Comparison of ENCODE assay signal across 1 cellular context in the genomic region with DNA sequence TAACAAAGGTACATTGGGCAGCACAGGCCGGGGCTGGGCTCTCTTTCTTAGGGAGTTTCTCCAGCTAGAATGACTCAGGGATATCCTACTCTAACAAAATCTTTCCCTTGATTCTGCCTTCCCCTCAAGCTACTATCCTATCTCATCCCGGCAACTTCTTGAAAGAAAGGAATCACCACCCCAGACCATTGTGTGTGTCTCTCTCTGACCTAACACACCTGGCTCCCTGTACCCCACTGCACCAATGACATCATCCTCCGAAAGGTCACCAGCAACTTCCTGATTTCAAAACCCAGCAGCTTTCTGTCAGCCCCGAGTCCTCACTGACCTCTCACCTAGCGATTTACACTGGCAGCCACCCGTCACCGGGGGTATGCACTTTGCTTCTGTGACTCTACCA.
TF ChIP-seq lines count a peak whose summit lies in the region.

No MANE protein-coding gene starts in this region.

TF ChIP-seq in HepG2, 621 proteins besides CTCF, POLR2A, EP300 and RAD21 (continued from another document and continues in another):
- TF ChIP-seq, protein P1, sequence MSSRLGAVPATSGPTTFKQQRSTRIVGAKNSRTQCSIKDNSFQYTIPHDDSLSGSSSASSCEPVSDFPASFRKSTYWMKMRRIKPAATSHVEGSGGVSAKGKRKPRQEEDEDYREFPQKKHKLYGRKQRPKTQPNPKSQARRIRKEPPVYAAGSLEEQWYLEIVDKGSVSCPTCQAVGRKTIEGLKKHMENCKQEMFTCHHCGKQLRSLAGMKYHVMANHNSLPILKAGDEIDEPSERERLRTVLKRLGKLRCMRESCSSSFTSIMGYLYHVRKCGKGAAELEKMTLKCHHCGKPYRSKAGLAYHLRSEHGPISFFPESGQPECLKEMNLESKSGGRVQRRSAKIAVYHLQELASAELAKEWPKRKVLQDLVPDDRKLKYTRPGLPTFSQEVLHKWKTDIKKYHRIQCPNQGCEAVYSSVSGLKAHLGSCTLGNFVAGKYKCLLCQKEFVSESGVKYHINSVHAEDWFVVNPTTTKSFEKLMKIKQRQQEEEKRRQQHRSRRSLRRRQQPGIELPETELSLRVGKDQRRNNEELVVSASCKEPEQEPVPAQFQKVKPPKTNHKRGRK (CRISPR knock-in tag; IDR thresholded peaks at IDR 0.05) = no peak
- TF ChIP-seq, protein P2, sequence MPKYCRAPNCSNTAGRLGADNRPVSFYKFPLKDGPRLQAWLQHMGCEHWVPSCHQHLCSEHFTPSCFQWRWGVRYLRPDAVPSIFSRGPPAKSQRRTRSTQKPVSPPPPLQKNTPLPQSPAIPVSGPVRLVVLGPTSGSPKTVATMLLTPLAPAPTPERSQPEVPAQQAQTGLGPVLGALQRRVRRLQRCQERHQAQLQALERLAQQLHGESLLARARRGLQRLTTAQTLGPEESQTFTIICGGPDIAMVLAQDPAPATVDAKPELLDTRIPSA (CRISPR knock-in tag; IDR thresholded peaks at IDR 0.05; ENCODE audit: borderline replicate concordance) = no peak
- TF ChIP-seq ZNF317 (CRISPR knock-in tag; IDR thresholded peaks at IDR 0.05) (no peak), NFKBIZ (CRISPR knock-in tag; IDR thresholded peaks at IDR 0.05) (no peak), ZNF205 (CRISPR knock-in tag; IDR thresholded peaks at IDR 0.05) (no peak), ZNF180 (CRISPR knock-in tag; IDR thresholded peaks at IDR 0.05; ENCODE audit: borderline replicate concordance, low read depth) (no peak), ZBTB3 (CRISPR knock-in tag; IDR thresholded peaks at IDR 0.05; ENCODE audit: borderline replicate concordance, low read depth) (no peak), ATAD3A (CRISPR knock-in tag; IDR thresholded peaks at IDR 0.05) (no peak), ZBTB20 (CRISPR knock-in tag; IDR thresholded peaks at IDR 0.05; ENCODE audit: borderline replicate concordance, low read depth) (0 out of 2 replicates have a peak, but pooled peaks have one; percentile 34), MTA1 (CRISPR knock-in tag; IDR thresholded peaks at IDR 0.05; ENCODE audit: borderline replicate concordance) (no peak), ZNF552 (CRISPR knock-in tag; IDR thresholded peaks at IDR 0.05; ENCODE audit: borderline replicate concordance) (no peak), ZNF20 (CRISPR knock-in tag; IDR thresholded peaks at IDR 0.05) (no peak), MTA3 (CRISPR knock-in tag; IDR thresholded peaks at IDR 0.05) (no peak), ZNF501 (CRISPR knock-in tag; IDR thresholded peaks at IDR 0.05) (peak; percentile 56; the same call in 1 of the 2 replicates), HNRNPH1 (optimal IDR thresholded peaks at IDR 0.05; ENCODE audit: low read depth, low read length) (no peak), KDM1A (CRISPR knock-in tag; IDR thresholded peaks at IDR 0.05) (no peak), PHF8 (CRISPR knock-in tag; IDR thresholded peaks at IDR 0.05) (no peak), TGIF2 (CRISPR knock-in tag; IDR thresholded peaks at IDR 0.05) (no peak), ZNF614 (CRISPR knock-in tag; IDR thresholded peaks at IDR 0.05; ENCODE audit: borderline replicate concordance) (0 out of 2 replicates have a peak, but pooled peaks have one; percentile 48), MAF1 (CRISPR knock-in tag; IDR thresholded peaks at IDR 0.05; ENCODE audit: borderline replicate concordance) (no peak), ERF (CRISPR knock-in tag; IDR thresholded peaks at IDR 0.05) (peak; percentile 57; the same call in 1 of the 2 replicates), ZNF383 (CRISPR knock-in tag; IDR thresholded peaks at IDR 0.05; ENCODE audit: borderline replicate concordance) (no peak), KDM5B (CRISPR knock-in tag; IDR thresholded peaks at IDR 0.05; ENCODE audit: borderline replicate concordance) (no peak), HOXA5 (CRISPR knock-in tag; IDR thresholded peaks at IDR 0.05) (no peak), CHD4 (IDR thresholded peaks at IDR 0.05; ENCODE audit: borderline replicate concordance, low read length) (no peak), ZFYVE20 (CRISPR knock-in tag; IDR thresholded peaks at IDR 0.05; ENCODE audit: borderline replicate concordance, low read depth) (no peak), SUZ12 (IDR thresholded peaks at IDR 0.05; ENCODE audit: low read depth, low read length) (no peak), ZNF17 (CRISPR knock-in tag; IDR thresholded peaks at IDR 0.05) (no peak)
- TF ChIP-seq, protein P3, sequence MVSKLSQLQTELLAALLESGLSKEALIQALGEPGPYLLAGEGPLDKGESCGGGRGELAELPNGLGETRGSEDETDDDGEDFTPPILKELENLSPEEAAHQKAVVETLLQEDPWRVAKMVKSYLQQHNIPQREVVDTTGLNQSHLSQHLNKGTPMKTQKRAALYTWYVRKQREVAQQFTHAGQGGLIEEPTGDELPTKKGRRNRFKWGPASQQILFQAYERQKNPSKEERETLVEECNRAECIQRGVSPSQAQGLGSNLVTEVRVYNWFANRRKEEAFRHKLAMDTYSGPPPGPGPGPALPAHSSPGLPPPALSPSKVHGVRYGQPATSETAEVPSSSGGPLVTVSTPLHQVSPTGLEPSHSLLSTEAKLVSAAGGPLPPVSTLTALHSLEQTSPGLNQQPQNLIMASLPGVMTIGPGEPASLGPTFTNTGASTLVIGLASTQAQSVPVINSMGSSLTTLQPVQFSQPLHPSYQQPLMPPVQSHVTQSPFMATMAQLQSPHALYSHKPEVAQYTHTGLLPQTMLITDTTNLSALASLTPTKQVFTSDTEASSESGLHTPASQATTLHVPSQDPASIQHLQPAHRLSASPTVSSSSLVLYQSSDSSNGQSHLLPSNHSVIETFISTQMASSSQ (IDR thresholded peaks at IDR 0.05; ENCODE audit: low read depth) = no peak
- TF ChIP-seq, protein P3 (CRISPR knock-in tag; IDR thresholded peaks at IDR 0.05; ENCODE audit: borderline replicate concordance) = no peak
- TF ChIP-seq, protein P4, sequence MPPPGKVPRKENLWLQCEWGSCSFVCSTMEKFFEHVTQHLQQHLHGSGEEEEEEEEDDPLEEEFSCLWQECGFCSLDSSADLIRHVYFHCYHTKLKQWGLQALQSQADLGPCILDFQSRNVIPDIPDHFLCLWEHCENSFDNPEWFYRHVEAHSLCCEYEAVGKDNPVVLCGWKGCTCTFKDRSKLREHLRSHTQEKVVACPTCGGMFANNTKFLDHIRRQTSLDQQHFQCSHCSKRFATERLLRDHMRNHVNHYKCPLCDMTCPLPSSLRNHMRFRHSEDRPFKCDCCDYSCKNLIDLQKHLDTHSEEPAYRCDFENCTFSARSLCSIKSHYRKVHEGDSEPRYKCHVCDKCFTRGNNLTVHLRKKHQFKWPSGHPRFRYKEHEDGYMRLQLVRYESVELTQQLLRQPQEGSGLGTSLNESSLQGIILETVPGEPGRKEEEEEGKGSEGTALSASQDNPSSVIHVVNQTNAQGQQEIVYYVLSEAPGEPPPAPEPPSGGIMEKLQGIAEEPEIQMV (CRISPR knock-in tag; IDR thresholded peaks at IDR 0.05; ENCODE audit: low read depth) = no peak
- TF ChIP-seq, protein P5, sequence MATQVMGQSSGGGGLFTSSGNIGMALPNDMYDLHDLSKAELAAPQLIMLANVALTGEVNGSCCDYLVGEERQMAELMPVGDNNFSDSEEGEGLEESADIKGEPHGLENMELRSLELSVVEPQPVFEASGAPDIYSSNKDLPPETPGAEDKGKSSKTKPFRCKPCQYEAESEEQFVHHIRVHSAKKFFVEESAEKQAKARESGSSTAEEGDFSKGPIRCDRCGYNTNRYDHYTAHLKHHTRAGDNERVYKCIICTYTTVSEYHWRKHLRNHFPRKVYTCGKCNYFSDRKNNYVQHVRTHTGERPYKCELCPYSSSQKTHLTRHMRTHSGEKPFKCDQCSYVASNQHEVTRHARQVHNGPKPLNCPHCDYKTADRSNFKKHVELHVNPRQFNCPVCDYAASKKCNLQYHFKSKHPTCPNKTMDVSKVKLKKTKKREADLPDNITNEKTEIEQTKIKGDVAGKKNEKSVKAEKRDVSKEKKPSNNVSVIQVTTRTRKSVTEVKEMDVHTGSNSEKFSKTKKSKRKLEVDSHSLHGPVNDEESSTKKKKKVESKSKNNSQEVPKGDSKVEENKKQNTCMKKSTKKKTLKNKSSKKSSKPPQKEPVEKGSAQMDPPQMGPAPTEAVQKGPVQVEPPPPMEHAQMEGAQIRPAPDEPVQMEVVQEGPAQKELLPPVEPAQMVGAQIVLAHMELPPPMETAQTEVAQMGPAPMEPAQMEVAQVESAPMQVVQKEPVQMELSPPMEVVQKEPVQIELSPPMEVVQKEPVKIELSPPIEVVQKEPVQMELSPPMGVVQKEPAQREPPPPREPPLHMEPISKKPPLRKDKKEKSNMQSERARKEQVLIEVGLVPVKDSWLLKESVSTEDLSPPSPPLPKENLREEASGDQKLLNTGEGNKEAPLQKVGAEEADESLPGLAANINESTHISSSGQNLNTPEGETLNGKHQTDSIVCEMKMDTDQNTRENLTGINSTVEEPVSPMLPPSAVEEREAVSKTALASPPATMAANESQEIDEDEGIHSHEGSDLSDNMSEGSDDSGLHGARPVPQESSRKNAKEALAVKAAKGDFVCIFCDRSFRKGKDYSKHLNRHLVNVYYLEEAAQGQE (IDR thresholded peaks at IDR 0.05; ENCODE audit: borderline replicate concordance in 1 of 2, low read depth in 1 of 2, low read length in 2 of 2) = no peak
- TF ChIP-seq, protein P6, sequence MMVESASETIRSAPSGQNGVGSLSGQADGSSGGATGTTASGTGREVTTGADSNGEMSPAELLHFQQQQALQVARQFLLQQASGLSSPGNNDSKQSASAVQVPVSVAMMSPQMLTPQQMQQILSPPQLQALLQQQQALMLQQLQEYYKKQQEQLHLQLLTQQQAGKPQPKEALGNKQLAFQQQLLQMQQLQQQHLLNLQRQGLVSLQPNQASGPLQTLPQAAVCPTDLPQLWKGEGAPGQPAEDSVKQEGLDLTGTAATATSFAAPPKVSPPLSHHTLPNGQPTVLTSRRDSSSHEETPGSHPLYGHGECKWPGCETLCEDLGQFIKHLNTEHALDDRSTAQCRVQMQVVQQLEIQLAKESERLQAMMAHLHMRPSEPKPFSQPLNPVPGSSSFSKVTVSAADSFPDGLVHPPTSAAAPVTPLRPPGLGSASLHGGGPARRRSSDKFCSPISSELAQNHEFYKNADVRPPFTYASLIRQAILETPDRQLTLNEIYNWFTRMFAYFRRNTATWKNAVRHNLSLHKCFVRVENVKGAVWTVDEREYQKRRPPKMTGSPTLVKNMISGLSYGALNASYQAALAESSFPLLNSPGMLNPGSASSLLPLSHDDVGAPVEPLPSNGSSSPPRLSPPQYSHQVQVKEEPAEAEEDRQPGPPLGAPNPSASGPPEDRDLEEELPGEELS (CRISPR knock-in tag; IDR thresholded peaks at IDR 0.05) = 0 out of 2 replicates have a peak, but pooled peaks have one; percentile 15
- TF ChIP-seq, protein P7, sequence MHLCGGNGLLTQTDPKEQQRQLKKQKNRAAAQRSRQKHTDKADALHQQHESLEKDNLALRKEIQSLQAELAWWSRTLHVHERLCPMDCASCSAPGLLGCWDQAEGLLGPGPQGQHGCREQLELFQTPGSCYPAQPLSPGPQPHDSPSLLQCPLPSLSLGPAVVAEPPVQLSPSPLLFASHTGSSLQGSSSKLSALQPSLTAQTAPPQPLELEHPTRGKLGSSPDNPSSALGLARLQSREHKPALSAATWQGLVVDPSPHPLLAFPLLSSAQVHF (CRISPR knock-in tag; IDR thresholded peaks at IDR 0.05) = no peak
- TF ChIP-seq, protein P8, sequence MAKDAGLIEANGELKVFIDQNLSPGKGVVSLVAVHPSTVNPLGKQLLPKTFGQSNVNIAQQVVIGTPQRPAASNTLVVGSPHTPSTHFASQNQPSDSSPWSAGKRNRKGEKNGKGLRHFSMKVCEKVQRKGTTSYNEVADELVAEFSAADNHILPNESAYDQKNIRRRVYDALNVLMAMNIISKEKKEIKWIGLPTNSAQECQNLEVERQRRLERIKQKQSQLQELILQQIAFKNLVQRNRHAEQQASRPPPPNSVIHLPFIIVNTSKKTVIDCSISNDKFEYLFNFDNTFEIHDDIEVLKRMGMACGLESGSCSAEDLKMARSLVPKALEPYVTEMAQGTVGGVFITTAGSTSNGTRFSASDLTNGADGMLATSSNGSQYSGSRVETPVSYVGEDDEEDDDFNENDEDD (CRISPR knock-in tag; IDR thresholded peaks at IDR 0.05; ENCODE audit: borderline replicate concordance) = no peak
